Comparison of ENCODE assay signal across 1 cellular context in the genomic region with DNA sequence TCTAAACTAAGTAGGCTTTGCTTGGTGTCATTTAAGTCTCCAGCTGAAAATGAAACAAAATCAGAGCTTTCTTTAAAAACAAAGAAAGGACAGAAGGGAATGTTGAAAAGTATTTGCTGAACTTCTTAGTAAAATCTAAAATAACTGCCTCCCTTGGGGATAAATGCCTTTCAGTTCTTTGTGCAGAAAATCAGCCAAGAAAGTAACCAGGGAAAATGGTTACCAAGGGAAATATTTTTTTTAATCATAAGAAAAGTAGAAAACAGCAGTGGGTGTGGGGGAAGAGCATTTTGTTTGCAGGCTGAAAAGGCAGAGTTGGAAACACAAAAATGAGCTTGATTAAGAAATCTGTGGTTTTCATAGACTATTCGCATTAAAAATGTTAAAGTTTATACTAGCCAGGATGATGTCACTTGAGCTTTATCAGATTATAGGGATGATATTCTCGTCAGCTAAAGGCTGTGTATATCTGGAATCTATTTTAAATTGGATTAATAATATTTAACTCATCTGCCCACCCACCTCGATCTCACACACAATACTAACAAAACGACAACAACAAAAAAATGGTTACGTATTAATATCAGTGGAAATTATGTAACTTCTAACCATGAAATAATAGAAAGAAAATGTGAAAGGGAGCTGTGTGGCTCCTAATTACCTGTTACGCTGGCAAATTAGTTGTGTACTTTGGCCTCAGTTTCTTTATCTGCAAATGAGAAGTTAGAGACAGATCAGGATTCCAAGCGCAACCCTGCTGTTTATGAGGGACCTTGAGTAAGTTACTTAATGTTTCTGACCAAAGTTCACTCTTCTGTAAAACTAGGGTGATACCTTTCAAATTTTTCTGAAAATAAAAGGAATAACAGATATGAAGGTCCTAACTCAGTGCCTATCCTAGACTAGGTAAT.
A peak's percentile ranks its signal among the peaks of the same experiment; 100 is the strongest.
TF ChIP-seq lines count a peak whose summit lies in the region.

A gene (minus strand): TSS at position 51 of the 911 bp plus-strand sequence. CDS start 13,124 bp downstream, outside the sequence.

TF ChIP-seq in IMR-90, 13 proteins besides CTCF, POLR2A, EP300 and RAD21:
- TF ChIP-seq CEBPB (IDR thresholded peaks at IDR 0.05; ENCODE audit: low read depth, low read length) (peak; percentile 35; the same call in 1 of the 2 replicates), MAZ (IDR thresholded peaks at IDR 0.05; ENCODE audit: borderline replicate concordance, low read depth, low read length) (no peak)
